10 cellular contexts compared by ENCODE assay signal in the genomic region with DNA sequence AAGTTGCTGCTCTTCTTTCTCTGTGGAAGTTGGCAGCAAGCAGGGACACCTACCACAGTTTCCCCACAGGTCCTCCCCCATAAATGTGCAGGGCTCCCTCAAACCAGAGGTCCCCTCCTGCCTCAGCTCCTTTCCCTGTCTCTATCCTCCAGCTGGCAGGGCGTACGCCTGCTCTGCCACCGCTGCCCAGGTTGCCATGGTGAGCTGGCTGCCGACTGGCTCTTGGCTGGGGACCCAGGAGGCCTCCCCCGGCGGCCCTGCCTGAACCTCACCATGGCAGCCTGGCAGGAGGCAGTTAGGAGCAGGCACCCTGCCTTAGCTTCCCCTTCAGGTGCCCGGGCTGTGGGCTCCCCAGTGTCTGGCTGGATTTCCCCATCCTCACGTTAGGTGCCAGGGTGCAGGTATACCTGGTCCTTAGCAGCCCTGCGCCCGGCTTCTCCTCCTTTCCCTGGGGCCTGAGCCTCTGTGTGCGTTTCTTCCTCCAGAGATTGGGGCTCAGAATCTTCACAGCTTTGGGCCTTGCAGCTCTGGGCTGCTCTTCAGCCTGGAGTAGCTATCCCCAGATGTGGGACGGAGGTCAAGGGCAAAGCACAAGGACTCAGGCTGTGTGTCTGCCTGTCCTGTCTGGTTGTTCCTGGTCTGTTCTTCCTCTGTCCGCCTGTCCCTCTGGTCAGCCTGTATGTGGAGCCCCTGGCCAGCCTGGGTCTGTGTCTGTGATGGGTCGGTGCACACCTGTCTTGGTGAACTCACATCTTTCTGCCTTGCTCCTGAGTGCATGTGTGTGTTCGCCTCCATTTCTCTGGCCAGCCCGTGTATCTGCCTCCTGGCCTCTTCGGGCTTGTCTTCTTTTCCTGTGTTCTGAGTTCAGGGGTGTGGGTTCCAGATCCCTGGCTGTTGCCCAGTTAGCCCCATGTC. TPM values are rescaled to one million over a fixed set of nuclear protein-coding genes. Genes with fewer than 3 reads are reported as not detected.
DNase-seq lines count a peak whose midpoint lies in the region; ATAC-seq lines count a peak whose summit lies in the region.
"Had no signal": no experiment of that assay in that cellular context is flagged by ENCODE, and none has a peak within 500 bp of the region (broad histone marks: within the 10 kb centered on the region; RNA-seq: fewer than 3 reads in every experiment).

No MANE protein-coding gene starts in this region.

- no peak overlapping the region for H2BK12ac ChIP-seq in trophoblast cell (ENCODE audit: low read length)

- H3K36me3 ChIP-seq in effector memory CD4-positive, alpha-beta T cell (ENCODE audit: control insufficient read depth, insufficient read depth, low read length): peaks cover 52% of the 10 kb centered on the region
- H3K36me3 ChIP-seq in naive thymus-derived CD4-positive, alpha-beta T cell (ENCODE audit: control insufficient read depth in 2 of 3, insufficient read depth in 3 of 3, low read length in 3 of 3): peaks cover 2 to 49% (median 4%) of the 10 kb centered on the region in 3 experiments
- peaks cover 34 to 38% of the 10 kb centered on the region in 2 experiments for H3K36me3 ChIP-seq in trophoblast cell (ENCODE audit: control insufficient read depth in 1 of 2, insufficient read depth in 2 of 2, low read length in 2 of 2)

- H2AFZ ChIP-seq in trophoblast cell (ENCODE audit: insufficient read depth, low read length, poor library complexity): no peak overlapping the region

- peaks cover 6 to 16% (median 7%) of the 10 kb centered on the region in 5 donors for H3K36me3 Mint-ChIP-seq in naive thymus-derived CD4-positive, alpha-beta T cell

- H3K27me3 Mint-ChIP-seq in naive thymus-derived CD4-positive, alpha-beta T cell: no peaks in the 10 kb centered on the region

- H4K8ac ChIP-seq in trophoblast cell (ENCODE audit: low read depth, low read length): no peak overlapping the region

- no peak overlapping the region for H3K4me3 ChIP-seq in effector memory CD4-positive, alpha-beta T cell (ENCODE audit: insufficient read depth, low read depth, low read length, poor library complexity, severe bottlenecking)
- no peak overlapping the region for H3K4me3 ChIP-seq in naive thymus-derived CD4-positive, alpha-beta T cell (ENCODE audit: low read length)
- H3K4me3 ChIP-seq in trophoblast cell (ENCODE audit: low read depth, low read length): no peak overlapping the region
- H3K4me3 ChIP-seq: SJSA1 had no signal

- no peaks in the 10 kb centered on the region for H3K27me3 ChIP-seq in effector memory CD4-positive, alpha-beta T cell (replicated peaks; ENCODE audit: control insufficient read depth, insufficient read depth, low read length, poor library complexity, severe bottlenecking)
- no peaks in the 10 kb centered on the region for H3K27me3 ChIP-seq in naive thymus-derived CD4-positive, alpha-beta T cell (ENCODE audit: control insufficient read depth in 2 of 2, insufficient read depth in 2 of 2, low read length in 2 of 2)
- H3K27me3 ChIP-seq in trophoblast cell (ENCODE audit: insufficient read depth, low read length): no peaks in the 10 kb centered on the region
- H3K27me3 ChIP-seq: SJSA1 had no signal

- H3K9me3 Mint-ChIP-seq in naive thymus-derived CD4-positive, alpha-beta T cell: no peaks in the 10 kb centered on the region

- no peak overlapping the region for H3K23ac ChIP-seq in trophoblast cell (ENCODE audit: low read length)

- H3K79me2 ChIP-seq in trophoblast cell (ENCODE audit: control insufficient read depth, insufficient read depth, low read length, poor library complexity): peaks cover 2% of the 10 kb centered on the region

- no peaks in the 10 kb centered on the region for H3K9me3 ChIP-seq in effector memory CD4-positive, alpha-beta T cell (ENCODE audit: control insufficient read depth, low read length)
- no peaks in the 10 kb centered on the region for H3K9me3 ChIP-seq in naive thymus-derived CD4-positive, alpha-beta T cell (ENCODE audit: control insufficient read depth in 2 of 3, low read length in 3 of 3)
- H3K9me3 ChIP-seq in trophoblast cell (ENCODE audit: insufficient read depth, low read depth, low read length): no peaks in the 10 kb centered on the region
- H3K9me3 ChIP-seq: SJSA1 had no signal

- no peak overlapping the region for H3K14ac ChIP-seq in trophoblast cell (ENCODE audit: low read length)

- CTCF ChIA-PET in naive thymus-derived CD4-positive, alpha-beta T cell (lab: Charles Lee): interaction anchor here (0.9 to 11.9 kb wide), 3 partner anchors 26 to 57 kb away, joined by 3 to 233 read pairs (median 3); no protein-coding TSS in a partner anchor

- H3K27ac Mint-ChIP-seq in naive thymus-derived CD4-positive, alpha-beta T cell: peak overlapping the region; percentile 52 to 82 (median 72)

- H4K12ac ChIP-seq in trophoblast cell (ENCODE audit: low read depth, low read length): no peak overlapping the region

- intact Hi-C loops in naive thymus-derived CD4-positive, alpha-beta T cell (cut with micrococcal nuclease): no loop called here

- H3K27ac ChIP-seq in effector memory CD4-positive, alpha-beta T cell (ENCODE audit: insufficient read depth, low read length, poor library complexity, severe bottlenecking): peak overlapping the region; percentile 36
- H3K27ac ChIP-seq in naive thymus-derived CD4-positive, alpha-beta T cell (ENCODE audit: low read depth, low read length): peak overlapping the region; percentile 40
- no peak overlapping the region for H3K27ac ChIP-seq in trophoblast cell (ENCODE audit: low read depth, low read length)
- H3K27ac ChIP-seq: SJSA1 had no signal

- H2AK5ac ChIP-seq in trophoblast cell (ENCODE audit: low read length): no peak overlapping the region

- H3K4me2 ChIP-seq in trophoblast cell (ENCODE audit: low read length): no peak overlapping the region

- H3K4ac ChIP-seq in trophoblast cell (ENCODE audit: low read depth, low read length): no peak overlapping the region

- no peak overlapping the region for H2BK5ac ChIP-seq in trophoblast cell (ENCODE audit: low read depth, low read length, poor library complexity)

- WGBS in trophoblast cell (ENCODE audit: extremely low coverage, insufficient coverage, insufficient read length): no CpG with 5 or more reads among the region's 17 CpGs

- H3K4me3 Mint-ChIP-seq in naive thymus-derived CD4-positive, alpha-beta T cell: peak overlapping the region in 1 of 10 donors; percentile 5

- no peak overlapping the region for H3K18ac ChIP-seq in trophoblast cell (ENCODE audit: low read length)

- POLR2A ChIA-PET in naive thymus-derived CD4-positive, alpha-beta T cell (lab: Charles Lee): interaction anchor here (1.0 to 34.9 kb wide), 3 partner anchors 9 to 33 kb away, joined by 3 to 742 read pairs (median 5); partner anchors contain the start of gene RARA

- no peak overlapping the region for H2BK120ac ChIP-seq in trophoblast cell (ENCODE audit: insufficient read depth, low read length, poor library complexity)

- H3K79me1 ChIP-seq in trophoblast cell (ENCODE audit: low read length): peaks cover 14% of the 10 kb centered on the region

- DNase-seq in Ammon's horn (ENCODE audit: low spot score): peak; percentile 89
- DNase-seq in NCI-H1105 treated with DMSO at 0.1 percent for 48 hours (lab: John Stamatoyannopoulos, UW): peak; percentile 59
- DNase-seq in effector memory CD4-positive, alpha-beta T cell: no peak
- DNase-seq in naive thymus-derived CD4-positive, alpha-beta T cell: no peak
- DNase-seq in SW480 (ENCODE audit: low spot score): no peak
- no peak for DNase-seq in trophoblast cell

- no peak overlapping the region for H4K91ac ChIP-seq in trophoblast cell (ENCODE audit: low read depth, low read length)

- no peak for ATAC-seq in naive thymus-derived CD4-positive, alpha-beta T cell
- ATAC-seq in GM18511 (IDR thresholded peaks at IDR 0.05; ENCODE audit: unreplicated experiment): no peak
- no peak for ATAC-seq in HG03095 (IDR thresholded peaks at IDR 0.05; ENCODE audit: unreplicated experiment)

- peaks cover 21 to 72% (median 51%) of the 10 kb centered on the region in 7 donors for H3K4me1 Mint-ChIP-seq in naive thymus-derived CD4-positive, alpha-beta T cell

- H3K4me1 ChIP-seq in effector memory CD4-positive, alpha-beta T cell (ENCODE audit: control insufficient read depth, insufficient read depth, low read length, poor library complexity, severe bottlenecking): peaks cover 45% of the 10 kb centered on the region
- H3K4me1 ChIP-seq in naive thymus-derived CD4-positive, alpha-beta T cell (ENCODE audit: control insufficient read depth in 2 of 2, insufficient read depth in 2 of 2, low read length in 2 of 2): peaks cover 40 to 43% of the 10 kb centered on the region in 2 donors
- H3K4me1 ChIP-seq in trophoblast cell (ENCODE audit: control insufficient read depth in 1 of 2, insufficient read depth in 2 of 2, low read length in 2 of 2): peaks cover 29 to 43% of the 10 kb centered on the region in 2 experiments

- no peak overlapping the region for H3K9ac ChIP-seq in trophoblast cell (ENCODE audit: low read length)

RNA-seq across cellular contexts. Expression of gene GJD3, which starts 15.7 kb away (rescaled TPM):
- total RNA-seq in naive thymus-derived CD4-positive, alpha-beta T cell: under 1 TPM in 1 of 5 experiments, not detected in 4; 0.27 TPM
- polyA plus RNA-seq in naive thymus-derived CD4-positive, alpha-beta T cell: not detected
- polyA plus RNA-seq in trophoblast cell (2013): 1.4 and 2.0 TPM in 2 replicates
- total RNA-seq: Daoy, SJSA1 had no signal

RNA-seq across cellular contexts. Expression of gene RARA, which starts 39.8 kb away (rescaled TPM):
- total RNA-seq in naive thymus-derived CD4-positive, alpha-beta T cell: 100 to 1,000 TPM in 1 of 5 experiments, 10 to 100 TPM in 4; 40.0 to 115 (median 43.8) TPM
- 10 to 100 TPM in 1 of 2 donors, 1 to 10 TPM in 1; 6.7 to 16.5 TPM for polyA plus RNA-seq in naive thymus-derived CD4-positive, alpha-beta T cell
- 15.0 and 15.5 TPM in 2 replicates for polyA plus RNA-seq in trophoblast cell (2013)

Comparison
In these comparisons a context has a peak if more than half of its experiments do, and no peak if none do; other contexts are left out.
1. DNase-seq: peak in Ammon's horn (single experiment) and NCI-H1105 treated with DMSO at 0.1 percent for 48 hours (single experiment); none in effector memory CD4-positive, alpha-beta T cell (0 of 3), naive thymus-derived CD4-positive, alpha-beta T cell (0 of 9), SW480 (single experiment) and trophoblast cell (0 of 2).